Comparison of ENCODE assay signal across 1 cellular context in the genomic region with DNA sequence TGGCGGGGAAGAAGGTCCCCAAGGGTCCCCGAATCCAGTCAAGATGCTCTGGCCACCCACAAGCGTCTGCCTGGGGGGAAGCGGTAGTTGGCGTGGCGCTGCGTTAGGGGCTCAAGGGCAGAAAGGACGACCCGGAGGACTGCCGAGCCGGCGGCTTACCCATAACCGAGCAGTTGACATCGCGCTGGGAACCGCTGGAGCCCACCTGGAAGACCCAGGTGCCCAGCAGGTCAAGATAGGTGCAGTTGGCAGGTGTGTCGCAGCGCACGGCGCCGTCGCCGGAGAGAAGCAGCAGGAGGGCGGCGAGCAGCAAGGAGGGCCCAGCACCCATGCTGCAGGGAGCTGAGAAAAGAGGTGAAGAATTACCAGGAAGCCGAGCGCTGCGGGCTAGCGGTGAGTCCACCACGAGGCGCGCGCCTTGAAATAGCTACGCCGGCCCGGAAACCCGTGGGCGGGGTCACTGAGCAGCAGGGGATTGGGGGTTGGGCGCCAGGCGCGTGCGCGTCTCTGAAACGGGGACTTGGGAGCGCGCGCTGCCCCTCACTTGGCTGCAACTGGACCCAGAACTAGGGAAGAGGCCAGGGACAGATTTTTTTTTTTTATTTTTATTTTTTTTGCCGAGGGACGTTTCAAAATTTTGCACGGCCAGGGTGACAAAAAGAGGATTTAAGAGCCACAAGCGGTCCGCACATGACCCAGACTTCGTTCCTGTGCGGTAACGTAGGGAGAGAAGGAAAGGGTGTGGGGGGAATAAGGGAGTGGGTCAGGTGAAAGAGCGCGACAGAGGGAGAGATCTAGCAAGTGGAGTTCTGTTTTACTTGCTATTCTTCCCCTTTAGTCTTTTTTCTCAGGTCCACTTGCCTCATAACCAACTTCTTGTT.
A peak's percentile ranks its signal among the peaks of the same experiment; 100 is the strongest.
TF ChIP-seq lines count a peak whose summit lies in the region.

A gene (minus strand): TSS at position 395 of the 881 bp plus-strand sequence. CDS start 64 bp downstream, at position 331.

TF ChIP-seq in HepG2, 621 proteins besides CTCF, POLR2A, EP300 and RAD21 (continued from another document and continues in another):
- TF ChIP-seq, protein P1, sequence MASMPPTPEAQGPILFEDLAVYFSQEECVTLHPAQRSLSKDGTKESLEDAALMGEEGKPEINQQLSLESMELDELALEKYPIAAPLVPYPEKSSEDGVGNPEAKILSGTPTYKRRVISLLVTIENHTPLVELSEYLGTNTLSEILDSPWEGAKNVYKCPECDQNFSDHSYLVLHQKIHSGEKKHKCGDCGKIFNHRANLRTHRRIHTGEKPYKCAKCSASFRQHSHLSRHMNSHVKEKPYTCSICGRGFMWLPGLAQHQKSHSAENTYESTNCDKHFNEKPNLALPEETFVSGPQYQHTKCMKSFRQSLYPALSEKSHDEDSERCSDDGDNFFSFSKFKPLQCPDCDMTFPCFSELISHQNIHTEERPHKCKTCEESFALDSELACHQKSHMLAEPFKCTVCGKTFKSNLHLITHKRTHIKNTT (CRISPR knock-in tag; IDR thresholded peaks at IDR 0.05), result no peak
- TF ChIP-seq JUN (CRISPR knock-in tag; IDR thresholded peaks at IDR 0.05) (no peak), ZNF775 (CRISPR knock-in tag; IDR thresholded peaks at IDR 0.05; ENCODE audit: borderline replicate concordance) (no peak), JDP2 (CRISPR knock-in tag; IDR thresholded peaks at IDR 0.05; ENCODE audit: borderline replicate concordance) (no peak), RFX3 (CRISPR knock-in tag; IDR thresholded peaks at IDR 0.05) (no peak), KLF13 (CRISPR knock-in tag; IDR thresholded peaks at IDR 0.05) (no peak), BRCA1 (CRISPR knock-in tag; IDR thresholded peaks at IDR 0.05) (0 out of 2 replicates have a peak, but pooled peaks have one; percentile 30), MYC (CRISPR knock-in tag; IDR thresholded peaks at IDR 0.05; ENCODE audit: borderline replicate concordance) (peak; percentile 92), CHD2 (IDR thresholded peaks at IDR 0.05; ENCODE audit: low read depth, low read length) (peak; percentile 56; the same call in 1 of the 2 replicates), AGO2 (optimal IDR thresholded peaks at IDR 0.05; ENCODE audit: low read depth, low read length) (peak; percentile 60), ZNF124 (CRISPR knock-in tag; IDR thresholded peaks at IDR 0.05) (0 out of 2 replicates have a peak, but pooled peaks have one; percentile 32), ZNF160 (CRISPR knock-in tag; IDR thresholded peaks at IDR 0.05) (0 out of 2 replicates have a peak, but pooled peaks have one; percentile 65), RBFOX2 (IDR thresholded peaks at IDR 0.05; ENCODE audit: low read depth, low read length) (peak; percentile 88), MAFF (IDR thresholded peaks at IDR 0.05; ENCODE audit: low read depth, low read length) (no peak), XRCC5 (optimal IDR thresholded peaks at IDR 0.05; ENCODE audit: low read length) (peak; percentile 33), ZNF773 (CRISPR knock-in tag; IDR thresholded peaks at IDR 0.05; ENCODE audit: borderline replicate concordance) (no peak), ELF1 (CRISPR knock-in tag; IDR thresholded peaks at IDR 0.05) (peak; percentile 61), SOX6 (IDR thresholded peaks at IDR 0.05) (no peak), SOX6 (CRISPR knock-in tag; IDR thresholded peaks at IDR 0.05) (0 out of 2 replicates have a peak, but pooled peaks have one; percentile 30), NR2F1 (CRISPR knock-in tag; IDR thresholded peaks at IDR 0.05) (no peak), ZMYM4 (CRISPR knock-in tag; IDR thresholded peaks at IDR 0.05) (no peak), TAF15 (IDR thresholded peaks at IDR 0.05; ENCODE audit: low read depth, low read length, poor library complexity, severe bottlenecking) (no peak), YY1 (IDR thresholded peaks at IDR 0.05; ENCODE audit: insufficient read depth, insufficient replicate concordance, low read depth, low read length) (peak; percentile 26), KDM5B (CRISPR knock-in tag; IDR thresholded peaks at IDR 0.05; ENCODE audit: borderline replicate concordance) (peak; percentile 74; the same call in 1 of the 2 replicates), SAP130 (CRISPR knock-in tag; IDR thresholded peaks at IDR 0.05; ENCODE audit: low read depth) (peak; percentile 82), ELF3 (CRISPR knock-in tag; IDR thresholded peaks at IDR 0.05) (peak; percentile 65), ARNT2 (CRISPR knock-in tag; IDR thresholded peaks at IDR 0.05; ENCODE audit: low read depth) (peak; percentile 23; the same call in 1 of the 2 replicates), ZNF34 (CRISPR knock-in tag; IDR thresholded peaks at IDR 0.05; ENCODE audit: borderline replicate concordance) (no peak), ASH2L (IDR thresholded peaks at IDR 0.05; ENCODE audit: insufficient read length, low read depth, low read length) (peak; percentile 49)
- TF ChIP-seq, protein P2, sequence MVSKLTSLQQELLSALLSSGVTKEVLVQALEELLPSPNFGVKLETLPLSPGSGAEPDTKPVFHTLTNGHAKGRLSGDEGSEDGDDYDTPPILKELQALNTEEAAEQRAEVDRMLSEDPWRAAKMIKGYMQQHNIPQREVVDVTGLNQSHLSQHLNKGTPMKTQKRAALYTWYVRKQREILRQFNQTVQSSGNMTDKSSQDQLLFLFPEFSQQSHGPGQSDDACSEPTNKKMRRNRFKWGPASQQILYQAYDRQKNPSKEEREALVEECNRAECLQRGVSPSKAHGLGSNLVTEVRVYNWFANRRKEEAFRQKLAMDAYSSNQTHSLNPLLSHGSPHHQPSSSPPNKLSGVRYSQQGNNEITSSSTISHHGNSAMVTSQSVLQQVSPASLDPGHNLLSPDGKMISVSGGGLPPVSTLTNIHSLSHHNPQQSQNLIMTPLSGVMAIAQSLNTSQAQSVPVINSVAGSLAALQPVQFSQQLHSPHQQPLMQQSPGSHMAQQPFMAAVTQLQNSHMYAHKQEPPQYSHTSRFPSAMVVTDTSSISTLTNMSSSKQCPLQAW (CRISPR knock-in tag; IDR thresholded peaks at IDR 0.05), result 0 out of 2 replicates have a peak, but pooled peaks have one; percentile 16
- TF ChIP-seq, protein P3, sequence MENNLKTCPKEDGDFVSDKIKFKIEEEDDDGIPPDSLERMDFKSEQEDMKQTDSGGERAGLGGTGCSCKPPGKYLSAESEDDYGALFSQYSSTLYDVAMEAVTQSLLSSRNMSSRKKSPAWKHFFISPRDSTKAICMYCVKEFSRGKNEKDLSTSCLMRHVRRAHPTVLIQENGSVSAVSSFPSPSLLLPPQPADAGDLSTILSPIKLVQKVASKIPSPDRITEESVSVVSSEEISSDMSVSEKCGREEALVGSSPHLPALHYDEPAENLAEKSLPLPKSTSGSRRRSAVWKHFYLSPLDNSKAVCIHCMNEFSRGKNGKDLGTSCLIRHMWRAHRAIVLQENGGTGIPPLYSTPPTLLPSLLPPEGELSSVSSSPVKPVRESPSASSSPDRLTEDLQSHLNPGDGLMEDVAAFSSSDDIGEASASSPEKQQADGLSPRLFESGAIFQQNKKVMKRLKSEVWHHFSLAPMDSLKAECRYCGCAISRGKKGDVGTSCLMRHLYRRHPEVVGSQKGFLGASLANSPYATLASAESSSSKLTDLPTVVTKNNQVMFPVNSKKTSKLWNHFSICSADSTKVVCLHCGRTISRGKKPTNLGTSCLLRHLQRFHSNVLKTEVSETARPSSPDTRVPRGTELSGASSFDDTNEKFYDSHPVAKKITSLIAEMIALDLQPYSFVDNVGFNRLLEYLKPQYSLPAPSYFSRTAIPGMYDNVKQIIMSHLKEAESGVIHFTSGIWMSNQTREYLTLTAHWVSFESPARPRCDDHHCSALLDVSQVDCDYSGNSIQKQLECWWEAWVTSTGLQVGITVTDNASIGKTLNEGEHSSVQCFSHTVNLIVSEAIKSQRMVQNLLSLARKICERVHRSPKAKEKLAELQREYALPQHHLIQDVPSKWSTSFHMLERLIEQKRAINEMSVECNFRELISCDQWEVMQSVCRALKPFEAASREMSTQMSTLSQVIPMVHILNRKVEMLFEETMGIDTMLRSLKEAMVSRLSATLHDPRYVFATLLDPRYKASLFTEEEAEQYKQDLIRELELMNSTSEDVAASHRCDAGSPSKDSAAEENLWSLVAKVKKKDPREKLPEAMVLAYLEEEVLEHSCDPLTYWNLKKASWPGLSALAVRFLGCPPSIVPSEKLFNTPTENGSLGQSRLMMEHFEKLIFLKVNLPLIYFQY (CRISPR knock-in tag; IDR thresholded peaks at IDR 0.05; ENCODE audit: borderline replicate concordance), result no peak
- TF ChIP-seq, protein P4, sequence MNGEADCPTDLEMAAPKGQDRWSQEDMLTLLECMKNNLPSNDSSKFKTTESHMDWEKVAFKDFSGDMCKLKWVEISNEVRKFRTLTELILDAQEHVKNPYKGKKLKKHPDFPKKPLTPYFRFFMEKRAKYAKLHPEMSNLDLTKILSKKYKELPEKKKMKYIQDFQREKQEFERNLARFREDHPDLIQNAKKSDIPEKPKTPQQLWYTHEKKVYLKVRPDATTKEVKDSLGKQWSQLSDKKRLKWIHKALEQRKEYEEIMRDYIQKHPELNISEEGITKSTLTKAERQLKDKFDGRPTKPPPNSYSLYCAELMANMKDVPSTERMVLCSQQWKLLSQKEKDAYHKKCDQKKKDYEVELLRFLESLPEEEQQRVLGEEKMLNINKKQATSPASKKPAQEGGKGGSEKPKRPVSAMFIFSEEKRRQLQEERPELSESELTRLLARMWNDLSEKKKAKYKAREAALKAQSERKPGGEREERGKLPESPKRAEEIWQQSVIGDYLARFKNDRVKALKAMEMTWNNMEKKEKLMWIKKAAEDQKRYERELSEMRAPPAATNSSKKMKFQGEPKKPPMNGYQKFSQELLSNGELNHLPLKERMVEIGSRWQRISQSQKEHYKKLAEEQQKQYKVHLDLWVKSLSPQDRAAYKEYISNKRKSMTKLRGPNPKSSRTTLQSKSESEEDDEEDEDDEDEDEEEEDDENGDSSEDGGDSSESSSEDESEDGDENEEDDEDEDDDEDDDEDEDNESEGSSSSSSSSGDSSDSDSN (CRISPR knock-in tag; IDR thresholded peaks at IDR 0.05), result peak; percentile 67
- TF ChIP-seq, protein P5, sequence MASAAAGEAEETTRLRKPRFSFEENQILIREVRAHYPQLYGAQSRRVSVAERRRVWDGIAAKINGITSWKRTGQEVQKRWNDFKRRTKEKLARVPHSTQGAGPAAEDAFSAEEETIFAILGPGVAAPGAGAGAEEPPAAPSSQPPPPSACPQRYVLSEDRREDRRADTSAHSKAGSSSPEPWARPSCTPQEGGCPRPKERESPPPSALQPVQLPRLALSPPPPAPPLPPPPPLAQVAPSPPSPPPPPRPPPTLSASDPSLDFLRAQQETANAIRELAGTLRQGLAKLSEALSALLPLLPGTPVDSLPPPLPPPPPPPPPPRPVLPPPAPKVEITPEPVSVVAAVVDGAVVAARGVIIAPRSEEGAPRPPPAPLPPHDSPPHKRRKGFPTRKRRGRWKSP (CRISPR knock-in tag; IDR thresholded peaks at IDR 0.05), result peak; percentile 46
- TF ChIP-seq, protein P6, sequence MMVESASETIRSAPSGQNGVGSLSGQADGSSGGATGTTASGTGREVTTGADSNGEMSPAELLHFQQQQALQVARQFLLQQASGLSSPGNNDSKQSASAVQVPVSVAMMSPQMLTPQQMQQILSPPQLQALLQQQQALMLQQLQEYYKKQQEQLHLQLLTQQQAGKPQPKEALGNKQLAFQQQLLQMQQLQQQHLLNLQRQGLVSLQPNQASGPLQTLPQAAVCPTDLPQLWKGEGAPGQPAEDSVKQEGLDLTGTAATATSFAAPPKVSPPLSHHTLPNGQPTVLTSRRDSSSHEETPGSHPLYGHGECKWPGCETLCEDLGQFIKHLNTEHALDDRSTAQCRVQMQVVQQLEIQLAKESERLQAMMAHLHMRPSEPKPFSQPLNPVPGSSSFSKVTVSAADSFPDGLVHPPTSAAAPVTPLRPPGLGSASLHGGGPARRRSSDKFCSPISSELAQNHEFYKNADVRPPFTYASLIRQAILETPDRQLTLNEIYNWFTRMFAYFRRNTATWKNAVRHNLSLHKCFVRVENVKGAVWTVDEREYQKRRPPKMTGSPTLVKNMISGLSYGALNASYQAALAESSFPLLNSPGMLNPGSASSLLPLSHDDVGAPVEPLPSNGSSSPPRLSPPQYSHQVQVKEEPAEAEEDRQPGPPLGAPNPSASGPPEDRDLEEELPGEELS (CRISPR knock-in tag; IDR thresholded peaks at IDR 0.05), result 0 out of 2 replicates have a peak, but pooled peaks have one; percentile 19
- TF ChIP-seq, protein P7, sequence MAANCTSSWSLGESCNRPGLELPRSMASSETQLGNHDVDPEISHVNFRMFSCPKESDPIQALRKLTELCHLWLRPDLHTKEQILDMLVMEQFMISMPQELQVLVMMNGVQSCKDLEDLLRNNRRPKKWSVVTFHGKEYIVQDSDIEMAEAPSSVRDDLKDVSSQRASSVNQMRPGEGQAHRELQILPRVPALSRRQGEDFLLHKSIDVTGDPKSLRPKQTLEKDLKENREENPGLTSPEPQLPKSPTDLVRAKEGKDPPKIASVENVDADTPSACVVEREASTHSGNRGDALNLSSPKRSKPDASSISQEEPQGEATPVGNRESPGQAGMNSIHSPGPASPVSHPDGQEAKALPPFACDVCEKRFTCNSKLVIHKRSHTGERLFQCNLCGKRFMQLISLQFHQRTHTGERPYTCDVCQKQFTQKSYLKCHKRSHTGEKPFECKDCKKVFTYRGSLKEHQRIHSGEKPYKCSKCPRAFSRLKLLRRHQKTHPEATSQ (CRISPR knock-in tag; IDR thresholded peaks at IDR 0.05; ENCODE audit: borderline replicate concordance), result no peak
- TF ChIP-seq, protein P8, sequence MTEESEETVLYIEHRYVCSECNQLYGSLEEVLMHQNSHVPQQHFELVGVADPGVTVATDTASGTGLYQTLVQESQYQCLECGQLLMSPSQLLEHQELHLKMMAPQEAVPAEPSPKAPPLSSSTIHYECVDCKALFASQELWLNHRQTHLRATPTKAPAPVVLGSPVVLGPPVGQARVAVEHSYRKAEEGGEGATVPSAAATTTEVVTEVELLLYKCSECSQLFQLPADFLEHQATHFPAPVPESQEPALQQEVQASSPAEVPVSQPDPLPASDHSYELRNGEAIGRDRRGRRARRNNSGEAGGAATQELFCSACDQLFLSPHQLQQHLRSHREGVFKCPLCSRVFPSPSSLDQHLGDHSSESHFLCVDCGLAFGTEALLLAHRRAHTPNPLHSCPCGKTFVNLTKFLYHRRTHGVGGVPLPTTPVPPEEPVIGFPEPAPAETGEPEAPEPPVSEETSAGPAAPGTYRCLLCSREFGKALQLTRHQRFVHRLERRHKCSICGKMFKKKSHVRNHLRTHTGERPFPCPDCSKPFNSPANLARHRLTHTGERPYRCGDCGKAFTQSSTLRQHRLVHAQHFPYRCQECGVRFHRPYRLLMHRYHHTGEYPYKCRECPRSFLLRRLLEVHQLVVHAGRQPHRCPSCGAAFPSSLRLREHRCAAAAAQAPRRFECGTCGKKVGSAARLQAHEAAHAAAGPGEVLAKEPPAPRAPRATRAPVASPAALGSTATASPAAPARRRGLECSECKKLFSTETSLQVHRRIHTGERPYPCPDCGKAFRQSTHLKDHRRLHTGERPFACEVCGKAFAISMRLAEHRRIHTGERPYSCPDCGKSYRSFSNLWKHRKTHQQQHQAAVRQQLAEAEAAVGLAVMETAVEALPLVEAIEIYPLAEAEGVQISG (CRISPR knock-in tag; IDR thresholded peaks at IDR 0.05), result peak; percentile 66
- TF ChIP-seq, protein P9, sequence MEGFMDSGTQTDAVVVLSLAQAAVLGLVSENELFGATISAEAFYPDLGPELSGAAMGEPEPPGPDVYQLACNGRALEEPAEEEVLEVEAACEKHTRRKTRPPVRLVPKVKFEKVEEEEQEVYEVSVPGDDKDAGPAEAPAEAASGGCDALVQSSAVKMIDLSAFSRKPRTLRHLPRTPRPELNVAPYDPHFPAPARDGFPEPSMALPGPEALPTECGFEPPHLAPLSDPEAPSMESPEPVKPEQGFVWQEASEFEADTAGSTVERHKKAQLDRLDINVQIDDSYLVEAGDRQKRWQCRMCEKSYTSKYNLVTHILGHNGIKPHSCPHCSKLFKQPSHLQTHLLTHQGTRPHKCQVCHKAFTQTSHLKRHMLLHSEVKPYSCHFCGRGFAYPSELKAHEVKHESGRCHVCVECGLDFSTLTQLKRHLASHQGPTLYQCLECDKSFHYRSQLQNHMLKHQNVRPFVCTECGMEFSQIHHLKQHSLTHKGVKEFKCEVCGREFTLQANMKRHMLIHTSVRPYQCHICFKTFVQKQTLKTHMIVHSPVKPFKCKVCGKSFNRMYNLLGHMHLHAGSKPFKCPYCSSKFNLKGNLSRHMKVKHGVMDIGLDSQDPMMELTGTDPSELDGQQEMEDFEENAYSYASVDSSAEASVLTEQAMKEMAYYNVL (CRISPR knock-in tag; IDR thresholded peaks at IDR 0.05; ENCODE audit: borderline replicate concordance), result no peak; the same call in 1 of the 2 replicates
